Comparison of ENCODE assay signal across 8 cellular contexts in the genomic region with DNA sequence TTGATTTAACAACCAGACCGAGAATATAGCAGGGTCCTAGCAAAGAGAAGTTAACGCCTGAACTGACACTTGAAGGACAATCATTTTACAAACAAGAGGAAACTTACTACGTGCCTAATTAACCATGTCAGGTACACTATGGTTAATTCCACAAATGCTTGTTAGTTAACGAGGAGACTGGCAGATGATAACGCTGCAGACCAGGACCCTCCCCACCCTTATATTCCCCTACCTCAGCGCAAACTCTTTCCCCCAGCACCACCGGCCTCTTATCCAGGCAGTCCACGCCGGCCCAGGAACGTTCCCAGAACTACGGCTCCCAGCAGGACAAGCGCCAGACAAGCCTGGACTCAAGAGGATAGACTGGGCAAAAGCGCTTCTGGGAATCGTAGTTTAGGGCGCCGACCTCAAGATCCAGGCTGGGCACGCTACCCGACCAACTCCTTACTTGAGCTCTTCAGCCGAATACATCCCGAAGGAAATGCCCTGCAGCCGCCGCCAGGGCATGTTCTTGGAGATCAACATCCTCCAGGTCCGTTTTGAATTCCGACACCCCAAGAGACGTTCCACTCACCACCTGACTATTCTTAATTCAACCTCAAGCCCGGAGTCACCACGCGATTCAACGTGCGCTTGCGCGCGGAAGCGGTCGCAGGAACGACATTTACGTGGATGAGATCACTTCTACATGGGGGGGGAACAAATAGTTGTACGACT. TPM values are rescaled to one million over a fixed set of nuclear protein-coding genes. Genes with fewer than 3 reads are reported as not detected.
DNase-seq lines count a peak whose midpoint lies in the region; ATAC-seq, FAIRE-seq and TF ChIP-seq lines count a peak whose summit lies in the region.

A gene (minus strand): TSS at position 635 of the 717 bp plus-strand sequence. CDS start 110 bp downstream, at position 525.

- H3K36me3 ChIP-seq in bronchial epithelial cell (ENCODE audit: control insufficient read depth, insufficient read depth, low read length) (peaks cover 5% of the 10 kb centered on the region), smooth muscle cell (ENCODE audit: low read depth) (peaks cover 13% of the 10 kb centered on the region)

- TF ChIP-seq CTCF in A549 (IDR thresholded peaks at IDR 0.05) (no peak), WI38 (IDR thresholded peaks at IDR 0.05; ENCODE audit: low read depth, low read length) (no peak), bronchial epithelial cell (IDR thresholded peaks at IDR 0.05; ENCODE audit: insufficient read depth, low read length, severe bottlenecking) (peak; percentile 17), smooth muscle cell (IDR thresholded peaks at IDR 0.05; ENCODE audit: borderline replicate concordance, insufficient read depth, poor library complexity, severe bottlenecking) (no peak)

- H3K9me3 ChIP-seq in A549 (no peaks in the 10 kb centered on the region), smooth muscle cell (replicated peaks; ENCODE audit: low read depth) (no peaks in the 10 kb centered on the region)

- H3K79me2 ChIP-seq in smooth muscle cell (ENCODE audit: low read depth) = peaks cover 77% of the 10 kb centered on the region

- peaks cover 26% of the 10 kb centered on the region for H3K4me1 ChIP-seq in A549
- peaks cover 16% of the 10 kb centered on the region for H3K4me1 ChIP-seq in smooth muscle cell (ENCODE audit: low read depth)

- H2AFZ ChIP-seq in smooth muscle cell (ENCODE audit: low read depth) = peak within 1 kb of the TSS; percentile 85

- TF ChIP-seq POLR2A in A549 (IDR thresholded peaks at IDR 0.05; ENCODE audit: low read length) = peak; percentile 54

- DNase-seq in A549 (ENCODE audit: low read depth in 1 of 2, low spot score in 1 of 2) = peak; percentile 64 to 96
- peak; percentile 55 for DNase-seq in NCI-H2196 treated with DMSO at 0.1 percent for 48 hours (lab: John Stamatoyannopoulos, UW; ENCODE audit: unreplicated experiment)
- peak; percentile 89 for DNase-seq in bronchial epithelial cell (ENCODE audit: low read depth)
- DNase-seq in iPS-NIHi7 (ENCODE audit: extremely low spot score) = peak; percentile 88
- DNase-seq in smooth muscle cell (lab: John Stamatoyannopoulos, UW; ENCODE audit: unreplicated experiment) = peak; percentile 92

- FAIRE-seq in A549 (lab: Jason Lieb, UNC) (peak; percentile 23), bronchial epithelial cell (lab: Jason Lieb, UNC) (no peak)

- CTCF ChIA-PET in A549 (lab: Yijun Ruan, JAX) = interaction anchor here (0.9 to 2.2 kb wide), 6 partner anchors 13 to 293 kb away, joined by 3 to 8 read pairs (median 6); a partner anchor contains a TSS

- 1% methylated on average over 38 of the region's 38 CpGs for WGBS in A549 (ENCODE audit: missing lambda C conversion rate)
- WGBS in smooth muscle cell (ENCODE audit: low lambda C conversion rate) = under 1% methylated on average over 38 of the region's 38 CpGs

- no peak for TF ChIP-seq RAD21 in A549 (conservative IDR thresholded peaks at IDR 0.05 in 1 of 2, IDR thresholded peaks at IDR 0.05 in 1 of 2)

- no peaks in the 10 kb centered on the region for H3K27me3 ChIP-seq in bronchial epithelial cell (ENCODE audit: control insufficient read depth, insufficient read depth, low read length)
- H3K27me3 ChIP-seq in smooth muscle cell (ENCODE audit: low read depth) = no peaks in the 10 kb centered on the region

- H3F3A ChIP-seq in smooth muscle cell (ENCODE audit: low read depth) = no peaks in the 10 kb centered on the region

- H3K27ac ChIP-seq in A549 (peak within 1 kb of the TSS; percentile 87 to 88), smooth muscle cell (ENCODE audit: low read depth) (peak within 1 kb of the TSS; percentile 78)

- ATAC-seq in A549 (peak; percentile 96), GM18868 (IDR thresholded peaks at IDR 0.05; ENCODE audit: unreplicated experiment) (peak; percentile 69), HG03139 (IDR thresholded peaks at IDR 0.05; ENCODE audit: unreplicated experiment) (peak; percentile 63)

- TF ChIP-seq EP300 in A549 (IDR thresholded peaks at IDR 0.05) = no peak

- H3K4me2 ChIP-seq in A549 (peak within 1 kb of the TSS; percentile 88), smooth muscle cell (peak within 1 kb of the TSS; percentile 100)

- peak within 1 kb of the TSS; percentile 92 for H3K9ac ChIP-seq in smooth muscle cell (ENCODE audit: low read depth)

- H3K4me3 ChIP-seq in A549 (peak within 1 kb of the TSS; percentile 82), WI38 (ENCODE audit: low read depth, low read length) (peak within 1 kb of the TSS; percentile 98), bronchial epithelial cell (ENCODE audit: low read depth, low read length) (peak within 1 kb of the TSS; percentile 92), smooth muscle cell (peak within 1 kb of the TSS; percentile 94)

- H4K20me1 ChIP-seq in smooth muscle cell (ENCODE audit: low read depth) = peaks cover 4% of the 10 kb centered on the region

- POLR2A ChIA-PET in A549 (lab: Yijun Ruan, JAX) = interaction anchor here (0.7 to 1.8 kb wide), 13 partner anchors 9 to 364 kb away, joined by 3 to 12 read pairs (median 5); a partner anchor contains a TSS

TF ChIP-seq in A549, 52 proteins besides CTCF, POLR2A, EP300 and RAD21 (continues in another document):
- TF ChIP-seq KDM5A (IDR thresholded peaks at IDR 0.05) (no peak), HOXA7 (CRISPR knock-in tag; IDR thresholded peaks at IDR 0.05) (no peak), PHF8 (IDR thresholded peaks at IDR 0.05; ENCODE audit: borderline replicate concordance, low read depth) (peak; percentile 43; the same call in 1 of the 2 replicates), EHF (CRISPR knock-in tag; IDR thresholded peaks at IDR 0.05) (no peak), RNF2 (IDR thresholded peaks at IDR 0.05; ENCODE audit: borderline replicate concordance, low read depth) (no peak), NFE2L2 (conservative IDR thresholded peaks at IDR 0.05; ENCODE audit: low read length) (no peak), ZNF302 (CRISPR knock-in tag; IDR thresholded peaks at IDR 0.05) (no peak), ZSCAN20 (CRISPR knock-in tag; IDR thresholded peaks at IDR 0.05) (no peak), TFCP2L1 (CRISPR knock-in tag; IDR thresholded peaks at IDR 0.05) (no peak), HOXB5 (CRISPR knock-in tag; IDR thresholded peaks at IDR 0.05) (no peak)
- TF ChIP-seq, protein P1, sequence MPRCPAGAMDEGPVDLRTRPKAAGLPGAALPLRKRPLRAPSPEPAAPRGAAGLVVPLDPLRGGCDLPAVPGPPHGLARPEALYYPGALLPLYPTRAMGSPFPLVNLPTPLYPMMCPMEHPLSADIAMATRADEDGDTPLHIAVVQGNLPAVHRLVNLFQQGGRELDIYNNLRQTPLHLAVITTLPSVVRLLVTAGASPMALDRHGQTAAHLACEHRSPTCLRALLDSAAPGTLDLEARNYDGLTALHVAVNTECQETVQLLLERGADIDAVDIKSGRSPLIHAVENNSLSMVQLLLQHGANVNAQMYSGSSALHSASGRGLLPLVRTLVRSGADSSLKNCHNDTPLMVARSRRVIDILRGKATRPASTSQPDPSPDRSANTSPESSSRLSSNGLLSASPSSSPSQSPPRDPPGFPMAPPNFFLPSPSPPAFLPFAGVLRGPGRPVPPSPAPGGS (IDR thresholded peaks at IDR 0.05) = peak; percentile 22; the same call in 1 of the 3 replicates
- TF ChIP-seq, protein P2, sequence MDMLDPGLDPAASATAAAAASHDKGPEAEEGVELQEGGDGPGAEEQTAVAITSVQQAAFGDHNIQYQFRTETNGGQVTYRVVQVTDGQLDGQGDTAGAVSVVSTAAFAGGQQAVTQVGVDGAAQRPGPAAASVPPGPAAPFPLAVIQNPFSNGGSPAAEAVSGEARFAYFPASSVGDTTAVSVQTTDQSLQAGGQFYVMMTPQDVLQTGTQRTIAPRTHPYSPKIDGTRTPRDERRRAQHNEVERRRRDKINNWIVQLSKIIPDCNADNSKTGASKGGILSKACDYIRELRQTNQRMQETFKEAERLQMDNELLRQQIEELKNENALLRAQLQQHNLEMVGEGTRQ (IDR thresholded peaks at IDR 0.05) = peak; percentile 51; the same call in 1 of the 2 replicates
- TF ChIP-seq, protein P3, sequence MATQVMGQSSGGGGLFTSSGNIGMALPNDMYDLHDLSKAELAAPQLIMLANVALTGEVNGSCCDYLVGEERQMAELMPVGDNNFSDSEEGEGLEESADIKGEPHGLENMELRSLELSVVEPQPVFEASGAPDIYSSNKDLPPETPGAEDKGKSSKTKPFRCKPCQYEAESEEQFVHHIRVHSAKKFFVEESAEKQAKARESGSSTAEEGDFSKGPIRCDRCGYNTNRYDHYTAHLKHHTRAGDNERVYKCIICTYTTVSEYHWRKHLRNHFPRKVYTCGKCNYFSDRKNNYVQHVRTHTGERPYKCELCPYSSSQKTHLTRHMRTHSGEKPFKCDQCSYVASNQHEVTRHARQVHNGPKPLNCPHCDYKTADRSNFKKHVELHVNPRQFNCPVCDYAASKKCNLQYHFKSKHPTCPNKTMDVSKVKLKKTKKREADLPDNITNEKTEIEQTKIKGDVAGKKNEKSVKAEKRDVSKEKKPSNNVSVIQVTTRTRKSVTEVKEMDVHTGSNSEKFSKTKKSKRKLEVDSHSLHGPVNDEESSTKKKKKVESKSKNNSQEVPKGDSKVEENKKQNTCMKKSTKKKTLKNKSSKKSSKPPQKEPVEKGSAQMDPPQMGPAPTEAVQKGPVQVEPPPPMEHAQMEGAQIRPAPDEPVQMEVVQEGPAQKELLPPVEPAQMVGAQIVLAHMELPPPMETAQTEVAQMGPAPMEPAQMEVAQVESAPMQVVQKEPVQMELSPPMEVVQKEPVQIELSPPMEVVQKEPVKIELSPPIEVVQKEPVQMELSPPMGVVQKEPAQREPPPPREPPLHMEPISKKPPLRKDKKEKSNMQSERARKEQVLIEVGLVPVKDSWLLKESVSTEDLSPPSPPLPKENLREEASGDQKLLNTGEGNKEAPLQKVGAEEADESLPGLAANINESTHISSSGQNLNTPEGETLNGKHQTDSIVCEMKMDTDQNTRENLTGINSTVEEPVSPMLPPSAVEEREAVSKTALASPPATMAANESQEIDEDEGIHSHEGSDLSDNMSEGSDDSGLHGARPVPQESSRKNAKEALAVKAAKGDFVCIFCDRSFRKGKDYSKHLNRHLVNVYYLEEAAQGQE (IDR thresholded peaks at IDR 0.05) = no peak
- TF ChIP-seq, protein P4, sequence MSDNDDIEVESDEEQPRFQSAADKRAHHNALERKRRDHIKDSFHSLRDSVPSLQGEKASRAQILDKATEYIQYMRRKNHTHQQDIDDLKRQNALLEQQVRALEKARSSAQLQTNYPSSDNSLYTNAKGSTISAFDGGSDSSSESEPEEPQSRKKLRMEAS (IDR thresholded peaks at IDR 0.05) = peak; percentile 91

RNA-seq across cellular contexts. Expression of the gene that starts here (rescaled TPM):
- polyA plus RNA-seq in A549 (2011; rRNA removed) (22.8 and 29.4 TPM in 2 replicates), A549 (2017; fragmentation: RNase III; extraction: RNeasy Plus Mini Kit Qiagen cat#74134 plus additional on column Dnase treatment) (51.1 to 55.7 TPM (median 52.6 TPM) in 3 replicates), smooth muscle cell (4.9 and 6.0 TPM in 2 replicates)
- polyA plus RNA-seq in A549 (2012; cell fraction: cytosol; rRNA removed) = 10.2 and 12.6 TPM in 2 replicates
- 32.7 and 33.8 TPM in 2 replicates for polyA plus RNA-seq in A549 (2012; cell fraction: nucleus; rRNA removed)
- 43.3 and 52.7 TPM in 2 replicates for polyA minus RNA-seq in A549 (2011; rRNA and poly(A)+ RNA removed)
- total RNA-seq in bronchial epithelial cell (9.7 and 12.0 TPM in 2 replicates), smooth muscle cell (12.2 and 20.8 TPM in 2 replicates)

Comparison
In these comparisons a context has a peak if more than half of its experiments do, and no peak if none do; other contexts are left out.
1. Peak in every context shown above with its lines: DNase-seq, ATAC-seq, H3K4me3 ChIP-seq and H3K27ac ChIP-seq.